Comparison of ENCODE assay signal across 8 cellular contexts in the genomic region with DNA sequence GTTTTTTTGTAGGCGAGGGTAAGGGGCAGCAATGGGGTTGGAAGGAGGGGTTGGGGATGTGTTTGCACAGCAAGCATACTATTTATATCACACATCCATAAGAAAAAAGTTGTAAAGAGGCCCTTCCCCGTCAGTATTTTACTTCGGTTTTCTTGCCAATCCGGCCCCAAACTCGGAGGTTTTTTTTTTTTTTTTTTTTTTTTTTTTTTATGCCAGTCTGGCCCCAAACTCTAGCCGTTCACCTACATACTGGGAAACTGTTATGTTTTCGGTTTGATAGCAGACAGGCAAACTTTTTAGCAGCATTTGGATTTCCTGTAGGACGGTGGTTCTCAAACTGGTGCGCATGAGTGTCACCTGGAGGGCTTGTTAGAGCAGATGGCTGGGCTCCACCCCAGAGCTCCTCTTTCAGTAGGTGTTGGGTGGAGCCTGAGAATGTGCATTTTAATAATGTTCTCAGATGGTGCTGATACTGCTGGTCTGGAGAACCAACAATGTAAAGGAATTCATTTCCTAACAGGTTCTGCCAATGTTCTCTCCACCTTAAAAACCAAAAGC.
DNase-seq lines count a peak whose midpoint lies in the region; ATAC-seq and TF ChIP-seq lines count a peak whose summit lies in the region.

No MANE protein-coding gene starts in this region.

- CTCF ChIA-PET in CD4-positive, alpha-beta memory T cell (lab: Charles Lee; ENCODE audit: partially characterized antibody), result interaction anchor here (0.6 to 6.1 kb wide), 38 partner anchors 9 to 853 kb away, joined by 3 to 123 read pairs (median 4); partner anchors contain the start of gene EIF4G2

- H3K4me3 ChIP-seq in CD4-positive, alpha-beta memory T cell (ENCODE audit: low read length in 2 of 2), result peak overlapping the region; percentile 21 to 33
- H3K4me3 ChIP-seq in brain microvascular endothelial cell (ENCODE audit: low read depth, low read length) (peak overlapping the region; percentile 63), mucosa of stomach (ENCODE audit: low read length) (peak overlapping the region; percentile 46)

- no peaks in the 10 kb centered on the region for H3K9me3 ChIP-seq in CD4-positive, alpha-beta memory T cell (ENCODE audit: control insufficient read depth in 1 of 2, low read length in 2 of 2)
- no peaks in the 10 kb centered on the region for H3K9me3 ChIP-seq in mucosa of stomach (ENCODE audit: control insufficient read depth, low read length)

- peak overlapping the region; percentile 85 to 94 (median 90) for H3K4me3 Mint-ChIP-seq in CD4-positive, alpha-beta memory T cell

- H3K27me3 Mint-ChIP-seq in CD4-positive, alpha-beta memory T cell, result peaks cover 11 to 21% of the 10 kb centered on the region in 2 donors

- peaks cover 0 to 2% (median 0%) of the 10 kb centered on the region in 8 donors for H3K9me3 Mint-ChIP-seq in CD4-positive, alpha-beta memory T cell

- in situ Hi-C loops in brain microvascular endothelial cell (cut with HindIII; ENCODE audit: low pct_ligation_motif_present, low sequenced_read_pairs), result no loop called here

- H3K27me3 ChIP-seq in CD4-positive, alpha-beta memory T cell (ENCODE audit: insufficient read depth, low read length), result peaks cover 23% of the 10 kb centered on the region
- H3K27me3 ChIP-seq in brain microvascular endothelial cell (replicated peaks) (no peaks in the 10 kb centered on the region), mucosa of stomach (ENCODE audit: control insufficient read depth, insufficient read depth, low read length) (no peaks in the 10 kb centered on the region)

- H3K27ac ChIP-seq in CD4-positive, alpha-beta memory T cell (ENCODE audit: low read depth, low read length), result no peak overlapping the region
- no peak overlapping the region for H3K27ac ChIP-seq in brain microvascular endothelial cell

- peak overlapping the region in 3 of 7 donors; percentile 57 to 86 (median 57) for H3K27ac Mint-ChIP-seq in CD4-positive, alpha-beta memory T cell

- H3K9ac ChIP-seq in mucosa of stomach (ENCODE audit: low read length), result peak overlapping the region; percentile 46

- TF ChIP-seq CTCF in brain microvascular endothelial cell (IDR thresholded peaks at IDR 0.05; ENCODE audit: low read depth, low read length, missing control alignments), result no peak

- peaks cover 20% of the 10 kb centered on the region for H3K4me1 ChIP-seq in CD4-positive, alpha-beta memory T cell (ENCODE audit: insufficient read depth, low read length)
- peaks cover 18% of the 10 kb centered on the region for H3K4me1 ChIP-seq in mucosa of stomach (ENCODE audit: control insufficient read depth, insufficient read depth, low read length)

- no peak for ATAC-seq in HG02610 (IDR thresholded peaks at IDR 0.05; ENCODE audit: unreplicated experiment)
- no peak for ATAC-seq in GM19395 (IDR thresholded peaks at IDR 0.05; ENCODE audit: unreplicated experiment)

- no peaks in the 10 kb centered on the region for H3K36me3 Mint-ChIP-seq in CD4-positive, alpha-beta memory T cell

- no peaks in the 10 kb centered on the region for H3K36me3 ChIP-seq in CD4-positive, alpha-beta memory T cell (ENCODE audit: insufficient read depth, low read length)
- H3K36me3 ChIP-seq in brain microvascular endothelial cell (replicated peaks) (no peaks in the 10 kb centered on the region), mucosa of stomach (ENCODE audit: control insufficient read depth, insufficient read depth, low read length) (no peaks in the 10 kb centered on the region)

- peaks cover 5 to 21% (median 12%) of the 10 kb centered on the region in 4 donors for H3K4me1 Mint-ChIP-seq in CD4-positive, alpha-beta memory T cell

- intact Hi-C loops in CD4-positive, alpha-beta memory T cell (cut with micrococcal nuclease), result loop anchor here (5.0 to 10.0 kb wide), 4 partner anchors 77 to 1110 kb away; partner anchors contain the start of genes EIF4G2 and ZBED5

- peak in 4 of 5 donors; percentile 6 to 27 (median 20) for DNase-seq in CD4-positive, alpha-beta memory T cell
- peak; percentile 60 for DNase-seq in NCI-H146 (lab: John Stamatoyannopoulos, UW)
- DNase-seq in brain microvascular endothelial cell, result no peak
- DNase-seq in NCI-H128 (lab: John Stamatoyannopoulos, UW; ENCODE audit: unreplicated experiment), result no peak
- no peak for DNase-seq in middle frontal gyrus (ENCODE audit: extremely low spot score, low spot score)

- POLR2A ChIA-PET in CD4-positive, alpha-beta memory T cell (lab: Charles Lee; ENCODE audit: partially characterized antibody), result interaction anchor here (1.0 to 1.3 kb wide), 3 partner anchors 87 to 141 kb away, joined by 4 to 8 read pairs (median 4); partner anchors contain the start of gene EIF4G2

Comparison
In these comparisons a context has a peak if more than half of its experiments do, and no peak if none do; other contexts are left out.
1. DNase-seq: peak in CD4-positive, alpha-beta memory T cell (4 of 5) and NCI-H146 (single experiment); none in brain microvascular endothelial cell (single experiment), NCI-H128 (single experiment) and middle frontal gyrus (single experiment).
2. Peak in every context shown above with its lines, with median percentiles within 50 percentile points of each other: H3K4me3 ChIP-seq.